In genomic region chr12:110574044-110574443, GRCh38 we compare ENCODE assay signal across 1 cellular context.
A peak's percentile ranks its signal among the peaks of the same experiment; 100 is the strongest.
TF ChIP-seq lines count a peak whose summit lies in the region.

No MANE protein-coding gene starts in this region.

TF ChIP-seq in GM12878, 131 proteins besides CTCF, POLR2A, EP300 and RAD21:
- no peak for TF ChIP-seq GABPA (IDR thresholded peaks at IDR 0.05; ENCODE audit: low read depth)
- peak; percentile 18; the same call in 1 of the 2 replicates for TF ChIP-seq ZNF384 (IDR thresholded peaks at IDR 0.05; ENCODE audit: borderline replicate concordance, low read depth, low read length)
